8 cellular contexts compared by ENCODE assay signal in genomic region chr1:33036526-33037503, GRCh38. TPM values are rescaled to one million over a fixed set of nuclear protein-coding genes. Genes with fewer than 3 reads are reported as not detected.
A peak's percentile ranks its signal among the peaks of the same experiment; 100 is the strongest.
DNase-seq lines count a peak whose midpoint lies in the region; ATAC-seq and TF ChIP-seq lines count a peak whose summit lies in the region.

TSS of gene AK2 (minus strand) at chr1:33036883. CDS start at chr1:33036828, 55 bp downstream.

- H3K4me3 ChIP-seq in ACC112 (ENCODE audit: low read depth, low read length) (peak within 1 kb of the TSS; percentile 86), breast epithelium (peak within 1 kb of the TSS; percentile 77 to 90 (median 79)), iPS-18c (ENCODE audit: insufficient read depth, low read depth, low read length) (peak within 1 kb of the TSS; percentile 82), skeletal muscle tissue (ENCODE audit: low read length in 3 of 3) (peak within 1 kb of the TSS; percentile 89 to 93 (median 90))

- H3K9ac ChIP-seq in skeletal muscle tissue (ENCODE audit: low read depth in 1 of 3, low read length in 3 of 3), result peak within 1 kb of the TSS; percentile 94 to 96 (median 94)

- H3K27me3 ChIP-seq in ACC112 (ENCODE audit: insufficient read depth, low read length) (no peaks in the 10 kb centered on the region), breast epithelium (no peaks in the 10 kb centered on the region), skeletal muscle tissue (ENCODE audit: control insufficient read depth in 3 of 3, insufficient read depth in 3 of 3, low read length in 3 of 3) (no peaks in the 10 kb centered on the region)

- TF ChIP-seq POLR2A in breast epithelium (IDR thresholded peaks at IDR 0.05), result peak; percentile 71

- peak within 1 kb of the TSS; percentile 16 for H2AFZ ChIP-seq in ACC112 (ENCODE audit: low read length, unreplicated experiment)

- 0 out of 2 replicates have a peak, but pooled peaks cover 3% of the 10 kb centered on the region for H3K36me3 ChIP-seq in ACC112 (ENCODE audit: insufficient read depth, low read length)
- no peaks in the 10 kb centered on the region for H3K36me3 ChIP-seq in breast epithelium
- peaks cover 0 to 4% (median 3%) of the 10 kb centered on the region in 3 donors for H3K36me3 ChIP-seq in skeletal muscle tissue (ENCODE audit: control insufficient read depth in 3 of 3, insufficient read depth in 3 of 3, low read length in 3 of 3)

- DNase-seq in NCI-H2196 treated with DMSO at 0.1 percent for 48 hours (lab: John Stamatoyannopoulos, UW; ENCODE audit: unreplicated experiment), result peak; percentile 97
- DNase-seq in breast epithelium (ENCODE audit: low spot score in 2 of 2), result peak; percentile 95

- intact Hi-C loops in breast epithelium (cut with DNase I; ENCODE audit: low total_unique reads), result loop anchor here (1.0 kb wide), 1 partner anchor 27 kb away; no protein-coding TSS in a partner anchor

- ATAC-seq in GM18870 (IDR thresholded peaks at IDR 0.05; ENCODE audit: unreplicated experiment) (peak; percentile 97), HG03135 (IDR thresholded peaks at IDR 0.05; ENCODE audit: unreplicated experiment) (peak; percentile 98)

- peak within 1 kb of the TSS; percentile 75 for H3K27ac ChIP-seq in ACC112 (ENCODE audit: low read depth, low read length)
- peak within 1 kb of the TSS; percentile 86 for H3K27ac ChIP-seq in VCaP
- peak within 1 kb of the TSS; percentile 87 to 89 for H3K27ac ChIP-seq in breast epithelium
- H3K27ac ChIP-seq in skeletal muscle tissue (ENCODE audit: low read depth, low read length), result peak within 1 kb of the TSS; percentile 90

- peaks cover 27% of the 10 kb centered on the region for H3K4me1 ChIP-seq in ACC112 (ENCODE audit: control insufficient read depth, insufficient read depth, low read length, unreplicated experiment)
- H3K4me1 ChIP-seq in breast epithelium, result peaks cover 6 to 17% of the 10 kb centered on the region in 2 donors
- H3K4me1 ChIP-seq in skeletal muscle tissue (ENCODE audit: control insufficient read depth in 3 of 3, insufficient read depth in 3 of 3, low read length in 3 of 3), result peaks cover 18 to 30% (median 29%) of the 10 kb centered on the region in 3 donors

- TF ChIP-seq CTCF in VCaP (conservative IDR thresholded peaks at IDR 0.05), result no peak
- TF ChIP-seq CTCF in breast epithelium (IDR thresholded peaks at IDR 0.05), result no peak

- peaks cover 45% of the 10 kb centered on the region for H3K79me2 ChIP-seq in ACC112 (ENCODE audit: control insufficient read depth, insufficient read depth, low read length, unreplicated experiment)

- no peaks in the 10 kb centered on the region for H3K9me3 ChIP-seq in breast epithelium
- peaks cover 2% of the 10 kb centered on the region for H3K9me3 ChIP-seq in iPS-18c (ENCODE audit: control insufficient read depth, insufficient read depth, low read length)
- no peaks in the 10 kb centered on the region for H3K9me3 ChIP-seq in skeletal muscle tissue (ENCODE audit: control insufficient read depth in 3 of 3, low read length in 3 of 3)

RNA-seq across cellular contexts. Expression of gene AK2, which starts in this region (rescaled TPM):
- 100 to 1,000 TPM; 124 to 483 (median 280) TPM for total RNA-seq in breast epithelium
- total RNA-seq in skeletal muscle tissue, result 64.2 TPM

Comparison
In these comparisons a context has a peak if more than half of its experiments do, and no peak if none do; other contexts are left out.
1. Peak in every context shown above with its lines: DNase-seq, ATAC-seq, H3K4me3 ChIP-seq and H3K27ac ChIP-seq.